8 cellular contexts compared by ENCODE assay signal in the genomic region with DNA sequence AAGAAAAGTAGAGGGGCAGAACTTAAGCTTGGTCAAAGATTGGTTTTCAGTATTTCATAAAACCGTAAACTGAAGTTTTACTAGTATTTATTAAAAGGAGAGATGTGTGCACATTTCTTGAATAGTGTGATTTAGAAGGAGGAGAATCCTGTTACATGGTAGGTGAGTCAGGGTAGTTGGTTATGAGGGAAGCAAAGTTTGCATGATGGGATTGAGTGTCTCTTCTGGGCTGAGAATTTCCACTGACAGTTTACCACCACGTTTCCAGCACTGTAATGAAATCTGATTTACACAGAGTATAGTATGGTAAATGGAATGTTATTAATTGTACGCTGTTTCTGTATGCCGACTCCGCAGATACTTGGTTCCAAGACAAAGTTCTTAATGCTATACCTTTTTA. TPM values are rescaled to one million over a fixed set of nuclear protein-coding genes. Genes with fewer than 3 reads are reported as not detected.
DNase-seq lines count a peak whose midpoint lies in the region; ATAC-seq, FAIRE-seq and TF ChIP-seq lines count a peak whose summit lies in the region.

No MANE protein-coding gene starts in this region.

- H3K36me3 ChIP-seq in left ventricle myocardium inferior: no peaks in the 10 kb centered on the region
- no peaks in the 10 kb centered on the region for H3K36me3 ChIP-seq in breast epithelium
- no peaks in the 10 kb centered on the region for H3K36me3 ChIP-seq in mesendoderm (ENCODE audit: control insufficient read depth, insufficient read depth, low read length)
- H3K36me3 ChIP-seq in vagina: no peaks in the 10 kb centered on the region

- peak overlapping the region; percentile 57 for H3K56ac ChIP-seq in mesendoderm (ENCODE audit: low read length)

- no peak overlapping the region for H4K5ac ChIP-seq in mesendoderm (ENCODE audit: low read length)

- ATAC-seq in Right ventricle myocardium superior (ENCODE audit: poor library complexity): no peak
- no peak for ATAC-seq in HG02759 (IDR thresholded peaks at IDR 0.05; ENCODE audit: unreplicated experiment)
- no peak for ATAC-seq in HG02938 (IDR thresholded peaks at IDR 0.05; ENCODE audit: unreplicated experiment)

- no peak overlapping the region for H3K18ac ChIP-seq in mesendoderm (ENCODE audit: low read length)

- H3K27ac ChIP-seq in left ventricle myocardium inferior (replicated peaks): no peak overlapping the region
- no peak overlapping the region for H3K27ac ChIP-seq in breast epithelium
- no peak overlapping the region for H3K27ac ChIP-seq in mesendoderm (ENCODE audit: low read depth, low read length)
- H3K27ac ChIP-seq in vagina: no peak overlapping the region

- TF ChIP-seq POLR2A in breast epithelium (IDR thresholded peaks at IDR 0.05) (no peak), vagina (IDR thresholded peaks at IDR 0.05) (no peak)

- DNase-seq in left ventricle myocardium inferior: no peak
- DNase-seq in Right ventricle myocardium superior: no peak
- DNase-seq in breast epithelium (ENCODE audit: low spot score in 2 of 2): no peak
- no peak for DNase-seq in mesendoderm
- DNase-seq in vagina (ENCODE audit: extremely low spot score in 2 of 2): no peak
- DNase-seq in HTR-8/SVneo (ENCODE audit: insufficient read length, low spot score): no peak

- no peak overlapping the region for H3K23ac ChIP-seq in mesendoderm (ENCODE audit: low read length)

- no peaks in the 10 kb centered on the region for H3K9me3 ChIP-seq in left ventricle myocardium inferior (replicated peaks)
- no peaks in the 10 kb centered on the region for H3K9me3 ChIP-seq in breast epithelium
- no peaks in the 10 kb centered on the region for H3K9me3 ChIP-seq in vagina

- H2BK120ac ChIP-seq in mesendoderm (ENCODE audit: low read depth, low read length): no peak overlapping the region

- H2BK15ac ChIP-seq in mesendoderm (replicated peaks; ENCODE audit: low read depth): no peak overlapping the region

- intact Hi-C loops in left ventricle myocardium inferior (cut with micrococcal nuclease): no loop called here
- intact Hi-C loops in Right ventricle myocardium superior (cut with DNase I): no loop called here
- intact Hi-C loops in breast epithelium (cut with DNase I; ENCODE audit: low total_unique reads): no loop called here
- intact Hi-C loops in vagina (cut with DNase I): no loop called here

- H3K79me2 ChIP-seq in mesendoderm (ENCODE audit: control insufficient read depth, insufficient read depth, low read length): peaks cover 34% of the 10 kb centered on the region

- H2BK5ac ChIP-seq in mesendoderm (ENCODE audit: low read length): no peak overlapping the region

- H2AK5ac ChIP-seq in mesendoderm (ENCODE audit: low read length): no peak overlapping the region

- peak overlapping the region; percentile 78 for H3K4me2 ChIP-seq in mesendoderm (ENCODE audit: low read length)

- TF ChIP-seq CTCF in left ventricle myocardium inferior (IDR thresholded peaks at IDR 0.05; ENCODE audit: borderline replicate concordance): no peak
- no peak for TF ChIP-seq CTCF in breast epithelium (IDR thresholded peaks at IDR 0.05)
- no peak for TF ChIP-seq CTCF in vagina (IDR thresholded peaks at IDR 0.05)

- peak overlapping the region; percentile 84 for H3K9ac ChIP-seq in mesendoderm (ENCODE audit: low read length)

- H3K27me3 ChIP-seq in left ventricle myocardium inferior (ENCODE audit: low read depth): no peaks in the 10 kb centered on the region
- peaks cover 0 to 4% of the 10 kb centered on the region in 2 donors for H3K27me3 ChIP-seq in breast epithelium
- H3K27me3 ChIP-seq in mesendoderm (ENCODE audit: insufficient read depth, low read length, poor library complexity): no peaks in the 10 kb centered on the region
- no peaks in the 10 kb centered on the region for H3K27me3 ChIP-seq in vagina

- no CpG with 5 or more reads among the region's 5 CpGs for WGBS in mesendoderm (ENCODE audit: extremely low coverage, insufficient coverage, low lambda C conversion rate)

- H3K79me1 ChIP-seq in mesendoderm (ENCODE audit: low read length): no peaks in the 10 kb centered on the region

- H3K4me1 ChIP-seq in left ventricle myocardium inferior: peaks cover 45% of the 10 kb centered on the region
- H3K4me1 ChIP-seq in breast epithelium: peaks cover 0 to 3% of the 10 kb centered on the region in 2 donors
- no peaks in the 10 kb centered on the region for H3K4me1 ChIP-seq in mesendoderm (ENCODE audit: control insufficient read depth, low read depth, low read length)
- peaks cover 30% of the 10 kb centered on the region for H3K4me1 ChIP-seq in vagina

- no peak for FAIRE-seq in HTR-8/SVneo (lab: Jason Lieb, UNC)

- no peak overlapping the region for H3K4ac ChIP-seq in mesendoderm (ENCODE audit: low read depth, low read length)

- peak overlapping the region; percentile 83 for H3K4me3 ChIP-seq in left ventricle myocardium inferior
- H3K4me3 ChIP-seq in breast epithelium: peak overlapping the region; percentile 83 to 95 (median 90)
- H3K4me3 ChIP-seq in mesendoderm (ENCODE audit: low read length): peak overlapping the region; percentile 54
- peak overlapping the region; percentile 91 to 93 for H3K4me3 ChIP-seq in vagina

- H4K8ac ChIP-seq in mesendoderm (ENCODE audit: low read depth, low read length): no peak overlapping the region

RNA-seq across cellular contexts. Expression of gene NECTIN3, which starts 1.6 kb away (rescaled TPM):
- 7.6 TPM for total RNA-seq in left ventricle myocardium inferior
- 9.5 TPM for total RNA-seq in Right ventricle myocardium superior
- 10 to 100 TPM; 17.1 to 33.0 (median 19.7) TPM for total RNA-seq in breast epithelium
- polyA plus RNA-seq in mesendoderm (2013, experiment 1 of 2): 14.5 TPM
- 14.2 TPM for polyA plus RNA-seq in mesendoderm (2013, experiment 2 of 2)
- total RNA-seq in vagina: 20.4 TPM
